ENCODE assay signal across 29 cellular contexts in genomic region chr16:71594000-71594646, GRCh38. TPM values are rescaled to one million over a fixed set of nuclear protein-coding genes. Genes with fewer than 3 reads are reported as not detected.
"Had no signal": no experiment of that assay in that cellular context is flagged by ENCODE, and none has a peak within 500 bp of the region (broad histone marks: within the 10 kb centered on the region; RNA-seq: fewer than 3 reads in every experiment).

No MANE protein-coding gene starts in this region.

- H3K27ac ChIP-seq: brain microvascular endothelial cell, SK-N-MC had no signal

- DNase-seq: activated CD4-positive, alpha-beta memory T cell treated with anti-CD3 and anti-CD28 coated beads for 36 hours; activated CD4-positive, alpha-beta T cell treated with anti-CD3 and anti-CD28 coated beads, Interleukin-2, amount 10 ng/mL, durations not matched to agents 7 days and 5 days; activated CD4-positive, CD25-positive, alpha-beta regulatory T cell; activated CD8-positive, alpha-beta memory T cell treated with anti-CD3 and anti-CD28 coated beads for 24 hours; activated effector memory CD4-positive, alpha-beta T cell treated with anti-CD3 and anti-CD28 coated beads, Interleukin-2, amount 50 U/mL, for 16 hours; activated naive CD4-positive, alpha-beta T cell treated with Interleukin-2 at 50 U/mL for 16 hours; activated naive CD8-positive, alpha-beta T cell treated with anti-CD3 and anti-CD28 coated beads, Interleukin-2, amount 50 U/mL, for 24 hours; activated T-cell treated with anti-CD3 and anti-CD28 coated beads, Interleukin-2, amount 50 U/mL, for 4 hours; amniotic stem cell; brain microvascular endothelial cell; KG1; MG63; NCI-H1105 treated with DMSO at 0.1 percent for 48 hours; NCI-H1436 treated with DMSO at 0.1 percent for 48 hours; NCI-H187; NCI-H2081; NCI-H446; NCI-H524; OCI-M1; RPMI8226; T-cell; T-helper 2 cell; T1000 had no signal

- H3K27me3 ChIP-seq: brain microvascular endothelial cell, MG63 had no signal

- H3K9me3 ChIP-seq: MG63 had no signal

- H3K4me3 ChIP-seq: MG63, SK-N-MC had no signal

- FAIRE-seq: TTC549 had no signal

- H3K36me3 ChIP-seq: brain microvascular endothelial cell, MG63 had no signal

- ATAC-seq: activated naive CD4-positive, alpha-beta T cell treated with anti-CD3 and anti-CD28 coated beads, Interleukin-2, amount 50 U/mL, for 72 hours; activated naive CD8-positive, alpha-beta T cell treated with anti-CD3 and anti-CD28 coated beads, Interleukin-2, amount 50 U/mL, for 24 hours; activated T-cell treated with anti-CD3 and anti-CD28 coated beads, Interleukin-2, amount 50 U/mL, for 4 hours; Panc1; Right ventricle myocardium inferior; T-cell had no signal

RNA-seq across cellular contexts. Expression of gene TAT, which starts 17.2 kb away (rescaled TPM):
- total RNA-seq: activated CD4-positive, alpha-beta memory T cell treated with anti-CD3 and anti-CD28 coated beads for 36 hours; activated CD4-positive, alpha-beta T cell treated with anti-CD3 and anti-CD28 coated beads, Interleukin-2, amount 10 ng/mL, durations not matched to agents 7 days and 5 days; activated naive CD4-positive, alpha-beta T cell treated with anti-CD3 and anti-CD28 coated beads, Interleukin-2, amount 50 U/mL, for 72 hours; cardiac septum; Right ventricle myocardium inferior had no signal

RNA-seq across cellular contexts. Expression of gene MARVELD3, which starts 31.9 kb away (rescaled TPM):
- total RNA-seq: activated CD4-positive, alpha-beta memory T cell treated with anti-CD3 and anti-CD28 coated beads for 36 hours; activated CD4-positive, alpha-beta T cell treated with anti-CD3 and anti-CD28 coated beads, Interleukin-2, amount 10 ng/mL, durations not matched to agents 7 days and 5 days; activated naive CD4-positive, alpha-beta T cell treated with anti-CD3 and anti-CD28 coated beads, Interleukin-2, amount 50 U/mL, for 72 hours; cardiac septum; Right ventricle myocardium inferior had no signal
